9 cellular contexts compared by ENCODE assay signal in genomic region chr2:172084484-172084733, GRCh38. TPM values are rescaled to one million over a fixed set of nuclear protein-coding genes. Genes with fewer than 3 reads are reported as not detected.
A peak's percentile ranks its signal among the peaks of the same experiment; 100 is the strongest.
DNase-seq lines count a peak whose midpoint lies in the region; ATAC-seq, FAIRE-seq and TF ChIP-seq lines count a peak whose summit lies in the region.
"Had no signal": no experiment of that assay in that cellular context is flagged by ENCODE, and none has a peak within 500 bp of the region (broad histone marks: within the 10 kb centered on the region; RNA-seq: fewer than 3 reads in every experiment).

No MANE protein-coding gene starts in this region.

- TF ChIP-seq POLR2A in transverse colon (IDR thresholded peaks at IDR 0.05) = no peak

- no peak for FAIRE-seq in GM19239 (lab: Jason Lieb, UNC)

- intact Hi-C loops in CD4-positive, alpha-beta T cell (cut with DNase I, micrococcal nuclease) = no loop called here
- intact Hi-C loops in activated CD4-positive, alpha-beta memory T cell treated with anti-CD3 and anti-CD28 coated beads for 36 hours (cut with micrococcal nuclease) = loop anchor here (10.0 kb wide), 1 partner anchor 1370 kb away; the partner anchor contains the start of gene SP5
- intact Hi-C loops in lower lobe of right lung (cut with DNase I) = no loop called here
- intact Hi-C loops in transverse colon (cut with DNase I; ENCODE audit: low total_unique reads) = no loop called here

- peaks cover 81% of the 10 kb centered on the region for H3K4me1 Mint-ChIP-seq in CD4-positive, alpha-beta T cell (ENCODE audit: low read depth)
- peaks cover 58% of the 10 kb centered on the region for H3K4me1 Mint-ChIP-seq in activated CD4-positive, alpha-beta memory T cell treated with anti-CD3 and anti-CD28 coated beads for 36 hours (ENCODE audit: low read depth)

- no peak overlapping the region for H3K27ac ChIP-seq in CD4-positive, alpha-beta T cell (ENCODE audit: low read depth, low read length)
- H3K27ac ChIP-seq in lower lobe of right lung (no peak overlapping the region), transverse colon (no peak overlapping the region)

- H3K4me3 ChIP-seq in lower lobe of right lung = peak overlapping the region; percentile 52
- H3K4me3 ChIP-seq in transverse colon = peak overlapping the region in 2 of 4 donors; percentile 32 to 59

- peaks cover 16% of the 10 kb centered on the region for H3K9me3 ChIP-seq in CD4-positive, alpha-beta T cell (ENCODE audit: control insufficient read depth, low read length)
- H3K9me3 ChIP-seq in lower lobe of right lung (no peaks in the 10 kb centered on the region), transverse colon (no peaks in the 10 kb centered on the region)

- peak overlapping the region; percentile 70 for H3K4me3 Mint-ChIP-seq in CD4-positive, alpha-beta T cell
- H3K4me3 Mint-ChIP-seq in activated CD4-positive, alpha-beta memory T cell treated with anti-CD3 and anti-CD28 coated beads for 36 hours = peak overlapping the region; percentile 75

- WGBS in transverse colon (ENCODE audit: low coverage in 1 of 2), 2 donors = 0% methylated on average over 3 of the region's 15 CpGs; no CpG with 5 or more reads in 1 of the 2 donors

- CTCF ChIA-PET in CD4-positive, alpha-beta T cell (lab: Charles Lee) = interaction anchor here (1.1 to 1.3 kb wide), 2 partner anchors 20 to 22 kb away, joined by 3 read pairs; no protein-coding TSS in a partner anchor
- CTCF ChIA-PET in HEK293T (lab: Yijun Ruan, JAX) = interaction anchor here (0.6 to 1.4 kb wide), 2 partner anchors 11 to 176 kb away, joined by 3 to 6 read pairs; no protein-coding TSS in a partner anchor
- CTCF ChIA-PET in activated CD4-positive, alpha-beta memory T cell treated with anti-CD3 and anti-CD28 coated beads for 36 hours (lab: Charles Lee) = interaction anchor here (1.7 to 8.6 kb wide), 2 partner anchors 20 to 378 kb away, joined by 5 to 88 read pairs; partner anchors contain the start of gene DLX2

- no peaks in the 10 kb centered on the region for H3K36me3 ChIP-seq in lower lobe of right lung
- H3K36me3 ChIP-seq in transverse colon = no peaks in the 10 kb centered on the region

- H3K27me3 ChIP-seq in CD4-positive, alpha-beta T cell (ENCODE audit: control insufficient read depth, insufficient read depth, low read length) = peaks cover 100% of the 10 kb centered on the region
- H3K27me3 ChIP-seq in lower lobe of right lung (ENCODE audit: low read depth) (peaks cover 100% of the 10 kb centered on the region), transverse colon (peaks cover 100% of the 10 kb centered on the region)

- peak overlapping the region; percentile 78 for H3K27ac Mint-ChIP-seq in CD4-positive, alpha-beta T cell
- H3K27ac Mint-ChIP-seq in activated CD4-positive, alpha-beta memory T cell treated with anti-CD3 and anti-CD28 coated beads for 36 hours = no peak overlapping the region

- H3K9me3 Mint-ChIP-seq in CD4-positive, alpha-beta T cell = peaks cover 2% of the 10 kb centered on the region
- no peaks in the 10 kb centered on the region for H3K9me3 Mint-ChIP-seq in activated CD4-positive, alpha-beta memory T cell treated with anti-CD3 and anti-CD28 coated beads for 36 hours

- peaks cover 100% of the 10 kb centered on the region for H3K27me3 Mint-ChIP-seq in CD4-positive, alpha-beta T cell
- H3K27me3 Mint-ChIP-seq in activated CD4-positive, alpha-beta memory T cell treated with anti-CD3 and anti-CD28 coated beads for 36 hours = peaks cover 92% of the 10 kb centered on the region

- POLR2A ChIA-PET in CD4-positive, alpha-beta T cell (lab: Charles Lee) = interaction anchor here (2.5 to 3.5 kb wide), 2 partner anchors 12 to 18 kb away, joined by 9 to 23 read pairs; partner anchors contain the start of gene DLX2
- POLR2A ChIA-PET in HEK293T (lab: Yijun Ruan, JAX) = interaction anchor here (0.7 to 7.8 kb wide), 8 partner anchors 9 to 120 kb away, joined by 3 to 135 read pairs (median 4); partner anchors contain the start of gene DLX2
- POLR2A ChIA-PET in activated CD4-positive, alpha-beta memory T cell treated with anti-CD3 and anti-CD28 coated beads for 36 hours (lab: Charles Lee) = no interaction called here

- H3K4me1 ChIP-seq in lower lobe of right lung = peaks cover 46% of the 10 kb centered on the region
- peaks cover 19 to 66% (median 43%) of the 10 kb centered on the region in 4 donors for H3K4me1 ChIP-seq in transverse colon

- DNase-seq in CD4-positive, alpha-beta T cell = no peak
- DNase-seq in HEK293T (ENCODE audit: extremely low spot score) (no peak), lower lobe of right lung (no peak), GM19239 (ENCODE audit: insufficient read length, low spot score) (no peak), transverse colon (no peak), ecto neural progenitor cell (ENCODE audit: low spot score) (no peak)
- DNase-seq in activated CD4-positive, alpha-beta memory T cell treated with anti-CD3 and anti-CD28 coated beads for 36 hours = no peak
- no peak for DNase-seq in NK-92 treated with Interleukin-12 subunit alpha and Interleukin-12 subunit beta, amount 100 ng/mL, for 24 hours (lab: John Stamatoyannopoulos, UW)

- H3K36me3 Mint-ChIP-seq in CD4-positive, alpha-beta T cell (ENCODE audit: low read depth) = peaks cover 11% of the 10 kb centered on the region
- H3K36me3 Mint-ChIP-seq in activated CD4-positive, alpha-beta memory T cell treated with anti-CD3 and anti-CD28 coated beads for 36 hours = peaks cover 13% of the 10 kb centered on the region

- TF ChIP-seq CTCF in CD4-positive, alpha-beta T cell (IDR thresholded peaks at IDR 0.05) = no peak
- no peak for TF ChIP-seq CTCF in lower lobe of right lung (IDR thresholded peaks at IDR 0.05)
- TF ChIP-seq CTCF in transverse colon (IDR thresholded peaks at IDR 0.05) = no peak

- ATAC-seq in CD4-positive, alpha-beta T cell (ENCODE audit: poor library complexity) = peak; percentile 3
- ATAC-seq in lower lobe of right lung = peak in 1 of 2 donors; percentile 9

- TF ChIP-seq EP300 in transverse colon (IDR thresholded peaks at IDR 0.05; ENCODE audit: low read depth) = no peak

- in situ Hi-C loops in transverse colon (cut with MboI; ENCODE audit: low pct_ligation_motif_present in 1 of 4, low pct_unique_long_range_greater_than_20kb in 1 of 4, low sequenced_read_pairs in 3 of 4) = no loop called here

TF ChIP-seq in HEK293T, 16 proteins besides CTCF, POLR2A, EP300 and RAD21:
- peak; percentile 66; the same call in 1 of the 2 replicates for TF ChIP-seq CTBP1 (IDR thresholded peaks at IDR 0.05; ENCODE audit: borderline replicate concordance)
- TF ChIP-seq L3MBTL2 (conservative IDR thresholded peaks at IDR 0.05) = peak; percentile 77
- TF ChIP-seq HDGF (IDR thresholded peaks at IDR 0.05; ENCODE audit: borderline replicate concordance) = no peak
- no peak for TF ChIP-seq PKNOX1 (IDR thresholded peaks at IDR 0.05)
- no peak for TF ChIP-seq TARDBP (IDR thresholded peaks at IDR 0.05)
- TF ChIP-seq FOXM1 (IDR thresholded peaks at IDR 0.05; ENCODE audit: borderline replicate concordance) = peak; percentile 20; the same call in 1 of the 2 replicates
- TF ChIP-seq LEF1 (IDR thresholded peaks at IDR 0.05; ENCODE audit: borderline replicate concordance) = no peak
- no peak for TF ChIP-seq SUZ12 (IDR thresholded peaks at IDR 0.05)
- TF ChIP-seq ZNF384 (IDR thresholded peaks at IDR 0.05) = no peak
- TF ChIP-seq FOXK2 (IDR thresholded peaks at IDR 0.05) = no peak
- no peak for TF ChIP-seq NFRKB (IDR thresholded peaks at IDR 0.05)
- no peak for TF ChIP-seq BHLHE40 (IDR thresholded peaks at IDR 0.05; ENCODE audit: borderline replicate concordance)
- TF ChIP-seq SP1 (IDR thresholded peaks at IDR 0.05) = no peak
- no peak for TF ChIP-seq ARNT (IDR thresholded peaks at IDR 0.05)
- no peak for TF ChIP-seq ELF4 (IDR thresholded peaks at IDR 0.05)
- no peak for TF ChIP-seq FOXA1 (IDR thresholded peaks at IDR 0.05)

RNA-seq across cellular contexts. Expression of gene DLX1, which starts 0.9 kb away (rescaled TPM):
- total RNA-seq in CD4-positive, alpha-beta T cell = not detected
- not detected for total RNA-seq in activated CD4-positive, alpha-beta memory T cell treated with anti-CD3 and anti-CD28 coated beads for 36 hours
- not detected for total RNA-seq in lower lobe of right lung
- total RNA-seq in transverse colon = not detected

RNA-seq across cellular contexts. Expression of gene DLX2, which starts 18.3 kb away (rescaled TPM):
- total RNA-seq in CD4-positive, alpha-beta T cell = not detected
- total RNA-seq in activated CD4-positive, alpha-beta memory T cell treated with anti-CD3 and anti-CD28 coated beads for 36 hours = not detected
- not detected for total RNA-seq in lower lobe of right lung
- total RNA-seq in transverse colon = under 1 TPM in 1 of 4 donors, not detected in 3; 0.16 TPM
- total RNA-seq: pulmonary artery endothelial cell had no signal
